Comparison of ENCODE assay signal across 17 cellular contexts in the genomic region with DNA sequence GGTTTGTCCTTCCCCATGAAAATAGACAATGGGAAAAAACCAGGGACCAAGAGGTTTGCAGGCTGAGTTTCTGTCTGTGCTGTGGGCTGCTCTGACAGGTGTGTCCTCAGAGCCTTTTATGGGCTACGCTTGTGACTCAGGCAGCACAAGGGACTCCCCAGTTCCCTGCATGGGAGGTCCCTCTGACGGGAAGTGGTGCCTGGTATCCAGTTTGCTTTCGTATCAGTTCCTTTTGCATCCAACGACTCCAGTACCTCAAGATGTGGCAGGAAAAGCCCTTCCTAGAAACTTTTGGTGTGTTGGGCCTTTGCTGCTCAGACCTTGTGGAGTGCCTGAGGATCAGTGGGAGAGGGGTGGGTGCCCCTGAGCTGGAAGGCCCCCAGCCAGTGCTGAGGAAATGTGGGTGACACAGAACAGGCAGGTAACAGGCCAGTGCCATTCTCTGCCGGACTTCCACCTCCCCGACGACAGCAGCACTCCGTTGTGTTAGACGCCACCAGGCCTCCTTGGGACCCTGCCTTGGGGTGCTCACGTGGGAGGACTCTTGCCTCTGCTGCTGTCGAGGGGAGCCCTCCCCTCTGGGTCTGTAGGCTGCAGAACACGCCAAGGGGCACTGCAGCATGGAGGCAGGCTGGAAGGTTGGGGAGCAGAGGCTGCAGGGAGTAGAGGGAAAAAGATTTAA. TPM values are rescaled to one million over a fixed set of nuclear protein-coding genes. Genes with fewer than 3 reads are reported as not detected.
DNase-seq lines count a peak whose midpoint lies in the region; ATAC-seq, FAIRE-seq and TF ChIP-seq lines count a peak whose summit lies in the region.
"Had no signal": no experiment of that assay in that cellular context is flagged by ENCODE, and none has a peak within 500 bp of the region (broad histone marks: within the 10 kb centered on the region; RNA-seq: fewer than 3 reads in every experiment).

No MANE protein-coding gene starts in this region.

- no peaks in the 10 kb centered on the region for H3K27me3 ChIP-seq in lower lobe of right lung (ENCODE audit: low read depth)
- H3K27me3 ChIP-seq in body of pancreas: no peaks in the 10 kb centered on the region

- 56% methylated on average over 8 to 12 of the region's 12 CpGs for WGBS in body of pancreas, 2 donors

- TF ChIP-seq CTCF in GM10248 (IDR thresholded peaks at IDR 0.05; ENCODE audit: control extremely low read depth, extremely low read depth, low read depth, missing control alignments) (no peak), lower lobe of right lung (IDR thresholded peaks at IDR 0.05) (no peak), body of pancreas (IDR thresholded peaks at IDR 0.05) (no peak)

- no peak overlapping the region for H3K27ac ChIP-seq in lower lobe of right lung
- H3K27ac ChIP-seq in body of pancreas: no peak overlapping the region
- H3K27ac ChIP-seq: GM23248, skin epidermis had no signal

- peak; percentile 68 for ATAC-seq in HG03432 (IDR thresholded peaks at IDR 0.05; ENCODE audit: unreplicated experiment)
- ATAC-seq in lower lobe of right lung: peak; percentile 16 to 29
- ATAC-seq in GM21737 (IDR thresholded peaks at IDR 0.05; ENCODE audit: unreplicated experiment): no peak
- ATAC-seq in body of pancreas: no peak
- ATAC-seq in GM19035 (IDR thresholded peaks at IDR 0.05; ENCODE audit: unreplicated experiment): no peak
- ATAC-seq: esophagus mucosa, Panc1 had no signal

- intact Hi-C loops in lower lobe of right lung (cut with DNase I): no loop called here
- intact Hi-C loops in body of pancreas (cut with DNase I): no loop called here

- CTCF ChIA-PET in GM10248 (lab: Yijun Ruan, JAX): interaction anchor here (0.9 to 3.2 kb wide), 6 partner anchors 9 to 83 kb away, joined by 3 to 9 read pairs (median 4); no protein-coding TSS in a partner anchor

- POLR2A ChIA-PET in GM10248 (lab: Yijun Ruan, JAX): interaction anchor here (0.6 kb wide), 1 partner anchor 35 kb away, joined by 3 read pairs; no protein-coding TSS in a partner anchor

- FAIRE-seq in GM18507 (lab: Jason Lieb, UNC): peak; percentile 68
- FAIRE-seq: G401.6 had no signal

- peak; percentile 77 for DNase-seq in GM10248 (ENCODE audit: extremely low spot score)
- no peak for DNase-seq in GM18507 (ENCODE audit: extremely low spot score, insufficient read length, low read depth)
- DNase-seq in lower lobe of right lung: no peak
- no peak for DNase-seq in body of pancreas
- DNase-seq: activated CD4-positive, CD25-positive, alpha-beta regulatory T cell treated with anti-CD3 and anti-CD28 coated beads, Interleukin-2, amount 50 U/mL, for 72 hours; activated effector memory CD4-positive, alpha-beta T cell treated with anti-CD3 and anti-CD28 coated beads, Interleukin-2, amount 50 U/mL, for 16 hours; caudate nucleus; CD8-positive, alpha-beta memory T cell; hippocampal formation had no signal

- TF ChIP-seq POLR2A in body of pancreas (IDR thresholded peaks at IDR 0.05): no peak

- no peaks in the 10 kb centered on the region for H3K4me1 ChIP-seq in lower lobe of right lung
- H3K4me1 ChIP-seq in body of pancreas: no peaks in the 10 kb centered on the region

- H3K36me3 ChIP-seq in lower lobe of right lung (no peaks in the 10 kb centered on the region), body of pancreas (replicated peaks in 1 of 2; ENCODE audit: insufficient read depth in 1 of 2, low read depth in 2 of 2) (no peaks in the 10 kb centered on the region)

- H3K9me3 ChIP-seq in lower lobe of right lung (no peaks in the 10 kb centered on the region), body of pancreas (no peaks in the 10 kb centered on the region)

- H3K4me3 ChIP-seq in lower lobe of right lung (no peak overlapping the region), body of pancreas (no peak overlapping the region)
- H3K4me3 ChIP-seq: GM23248, skin epidermis had no signal

RNA-seq across cellular contexts. Expression of a gene that starts 38.4 kb away (rescaled TPM):
- total RNA-seq in lower lobe of right lung: 67.9 TPM
- 1 to 10 TPM; 6.2 to 8.2 TPM for total RNA-seq in body of pancreas
- total RNA-seq: GM23248 had no signal

Comparison
In these comparisons a context has a peak if more than half of its experiments do, and no peak if none do; other contexts are left out.
1. ATAC-seq: peak in HG03432 (single experiment) and lower lobe of right lung (2 of 2); none in GM21737 (single experiment), body of pancreas (single experiment) and GM19035 (single experiment).